25 cellular contexts compared by ENCODE assay signal in genomic region chr9:13395086-13395485, GRCh38.
A peak's percentile ranks its signal among the peaks of the same experiment; 100 is the strongest.
DNase-seq lines count a peak whose midpoint lies in the region; ATAC-seq and TF ChIP-seq lines count a peak whose summit lies in the region.
"Had no signal": no experiment of that assay in that cellular context is flagged by ENCODE, and none has a peak within 500 bp of the region (broad histone marks: within the 10 kb centered on the region; RNA-seq: fewer than 3 reads in every experiment).

No MANE protein-coding gene starts in this region.

- H3K4me2 ChIP-seq in mesendoderm (ENCODE audit: low read length) = no peak overlapping the region
- H3K4me2 ChIP-seq: A549 had no signal

- no peak for TF ChIP-seq POLR2A in body of pancreas (IDR thresholded peaks at IDR 0.05)

- no peak for ATAC-seq in body of pancreas
- ATAC-seq: A549, HepG2, K562, Panc1 had no signal

- no peaks in the 10 kb centered on the region for H3K27me3 ChIP-seq in mesendoderm (ENCODE audit: insufficient read depth, low read length, poor library complexity)
- no peaks in the 10 kb centered on the region for H3K27me3 ChIP-seq in body of pancreas
- H3K27me3 ChIP-seq: BE2C had no signal

- no peak overlapping the region for H3K23ac ChIP-seq in mesendoderm (ENCODE audit: low read length)

- no peak for TF ChIP-seq CTCF in cardiac fibroblast (IDR thresholded peaks at IDR 0.05; ENCODE audit: low read depth, low read length)
- no peak for TF ChIP-seq CTCF in fibroblast of the aortic adventitia (IDR thresholded peaks at IDR 0.05; ENCODE audit: insufficient read depth, low read length)
- no peak for TF ChIP-seq CTCF in body of pancreas (IDR thresholded peaks at IDR 0.05)

- no peak overlapping the region for H2BK15ac ChIP-seq in mesendoderm (replicated peaks; ENCODE audit: low read depth)

- DNase-seq in RKO (ENCODE audit: low spot score) (peak; percentile 3), cardiac fibroblast (ENCODE audit: low read depth in 2 of 2) (peak; percentile 36 to 71), fibroblast of the aortic adventitia (ENCODE audit: low read depth) (peak; percentile 33), skeletal muscle cell (ENCODE audit: low read depth) (peak; percentile 55), NCI-H446 treated with DMSO at 0.1 percent for 48 hours (lab: John Stamatoyannopoulos, UW) (no peak), mesendoderm (no peak), body of pancreas (no peak)
- DNase-seq in activated CD8-positive, alpha-beta memory T cell treated with anti-CD3 and anti-CD28 coated beads for 24 hours = no peak
- DNase-seq: BE2C; DMS53; GF-D8; H9; HFFc6; MM.1S; NCI-H1092; NCI-H1436 treated with DMSO at 0.1 percent for 48 hours; NCI-H1930; NCI-H510A treated with DMSO at 0.1 percent for 48 hours; NCI-H774; NK-92 treated with Interleukin-12 subunit alpha and Interleukin-12 subunit beta, amount 100 ng/mL, for 24 hours had no signal

- H3K9ac ChIP-seq in mesendoderm (ENCODE audit: low read length) = no peak overlapping the region

- no peak overlapping the region for H4K5ac ChIP-seq in mesendoderm (ENCODE audit: low read length)

- H3K56ac ChIP-seq in mesendoderm (ENCODE audit: low read length) = no peak overlapping the region

- H3K36me3 ChIP-seq in mesendoderm (ENCODE audit: control insufficient read depth, insufficient read depth, low read length) (no peaks in the 10 kb centered on the region), body of pancreas (replicated peaks in 1 of 2; ENCODE audit: insufficient read depth in 1 of 2, low read depth in 2 of 2) (no peaks in the 10 kb centered on the region)
- H3K36me3 ChIP-seq: BE2C had no signal

- H2BK5ac ChIP-seq in mesendoderm (ENCODE audit: low read length) = no peak overlapping the region

- H3K9me3 ChIP-seq in body of pancreas = peaks cover 0 to 6% (median 0%) of the 10 kb centered on the region in 3 donors
- H3K9me3 ChIP-seq: BE2C had no signal

- H2AK5ac ChIP-seq in mesendoderm (ENCODE audit: low read length) = no peak overlapping the region

- no peak overlapping the region for H3K4ac ChIP-seq in mesendoderm (ENCODE audit: low read depth, low read length)

- no peak overlapping the region for H4K8ac ChIP-seq in mesendoderm (ENCODE audit: low read depth, low read length)

- H2BK120ac ChIP-seq in mesendoderm (ENCODE audit: low read depth, low read length) = no peak overlapping the region

- H3K79me1 ChIP-seq in mesendoderm (ENCODE audit: low read length) = no peaks in the 10 kb centered on the region

- H3K27ac ChIP-seq in mesendoderm (ENCODE audit: low read depth, low read length) = no peak overlapping the region
- H3K27ac ChIP-seq in body of pancreas = no peak overlapping the region
- H3K27ac ChIP-seq: A549, HL-60 had no signal

- H3K4me3 ChIP-seq in cardiac fibroblast (replicated peaks in 1 of 2; ENCODE audit: low read depth in 2 of 2, low read length in 2 of 2) (no peak overlapping the region), fibroblast of the aortic adventitia (ENCODE audit: low read depth, low read length) (no peak overlapping the region), skeletal muscle cell (ENCODE audit: low read depth, low read length) (no peak overlapping the region), mesendoderm (ENCODE audit: low read length) (no peak overlapping the region), body of pancreas (no peak overlapping the region)
- H3K4me3 ChIP-seq: A549, K562 had no signal

- intact Hi-C loops in body of pancreas (cut with DNase I) = no loop called here

- no peaks in the 10 kb centered on the region for H3K4me1 ChIP-seq in mesendoderm (ENCODE audit: control insufficient read depth, low read depth, low read length)
- H3K4me1 ChIP-seq in body of pancreas = no peaks in the 10 kb centered on the region
- H3K4me1 ChIP-seq: A549, BE2C had no signal

- H3K18ac ChIP-seq in mesendoderm (ENCODE audit: low read length) = no peak overlapping the region

- no peaks in the 10 kb centered on the region for H3K79me2 ChIP-seq in mesendoderm (ENCODE audit: control insufficient read depth, insufficient read depth, low read length)

Comparison
In these comparisons a context has a peak if more than half of its experiments do, and no peak if none do; other contexts are left out.
1. DNase-seq: peak in RKO (single experiment), cardiac fibroblast (2 of 2), fibroblast of the aortic adventitia (single experiment) and skeletal muscle cell (single experiment); none in activated CD8-positive, alpha-beta memory T cell treated with anti-CD3 and anti-CD28 coated beads for 24 hours (single experiment), NCI-H446 treated with DMSO at 0.1 percent for 48 hours (single experiment), mesendoderm (single experiment) and body of pancreas (0 of 4).